Comparison of ENCODE assay signal across 9 cellular contexts in the genomic region with DNA sequence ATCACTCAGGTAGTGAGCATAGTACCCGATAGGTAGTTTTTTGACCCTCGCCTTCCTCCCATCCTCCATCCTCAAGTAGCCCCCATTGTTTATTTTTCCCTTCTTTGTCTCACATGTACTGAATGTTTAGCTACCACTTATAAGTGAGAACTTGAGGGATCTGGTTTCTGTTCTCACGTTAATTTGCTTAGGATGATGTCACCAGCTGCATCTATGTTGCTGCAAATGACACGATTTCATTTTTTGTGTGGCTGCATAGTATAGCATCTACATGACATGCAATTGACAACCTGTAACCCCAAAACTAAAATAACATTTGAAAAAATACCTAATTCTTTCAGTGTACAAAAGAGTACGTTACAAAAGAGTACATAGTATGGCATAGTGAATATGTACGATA.
"Had no signal": no experiment of that assay in that cellular context is flagged by ENCODE, and none has a peak within 500 bp of the region (broad histone marks: within the 10 kb centered on the region; RNA-seq: fewer than 3 reads in every experiment).

No MANE protein-coding gene starts in this region.

- H3K4me3 Mint-ChIP-seq: HFFc6, IgD-negative memory B cell had no signal

- H3K36me3 ChIP-seq: HAP-1 had no signal

- H3K9me3 ChIP-seq: HAP-1 had no signal

- H3K4me1 ChIP-seq: HAP-1 had no signal

- H3K27me3 Mint-ChIP-seq: IgD-negative memory B cell had no signal

- H3K27ac ChIP-seq: GM23248, HL-60 had no signal

- ATAC-seq: HCT116 had no signal

- H3K36me3 Mint-ChIP-seq: IgD-negative memory B cell had no signal

- H3K27ac Mint-ChIP-seq: HFFc6, IgD-negative memory B cell had no signal

- DNase-seq: GM23248, GOT3, H7, HFFc6, KBM-7 had no signal

- H3K4me3 ChIP-seq: GM23248, HAP-1 had no signal

- H2AFZ ChIP-seq: GM23248 had no signal

- H3K9ac ChIP-seq: GM23248 had no signal
